Comparison of ENCODE assay signal across 1 cellular context in the genomic region with DNA sequence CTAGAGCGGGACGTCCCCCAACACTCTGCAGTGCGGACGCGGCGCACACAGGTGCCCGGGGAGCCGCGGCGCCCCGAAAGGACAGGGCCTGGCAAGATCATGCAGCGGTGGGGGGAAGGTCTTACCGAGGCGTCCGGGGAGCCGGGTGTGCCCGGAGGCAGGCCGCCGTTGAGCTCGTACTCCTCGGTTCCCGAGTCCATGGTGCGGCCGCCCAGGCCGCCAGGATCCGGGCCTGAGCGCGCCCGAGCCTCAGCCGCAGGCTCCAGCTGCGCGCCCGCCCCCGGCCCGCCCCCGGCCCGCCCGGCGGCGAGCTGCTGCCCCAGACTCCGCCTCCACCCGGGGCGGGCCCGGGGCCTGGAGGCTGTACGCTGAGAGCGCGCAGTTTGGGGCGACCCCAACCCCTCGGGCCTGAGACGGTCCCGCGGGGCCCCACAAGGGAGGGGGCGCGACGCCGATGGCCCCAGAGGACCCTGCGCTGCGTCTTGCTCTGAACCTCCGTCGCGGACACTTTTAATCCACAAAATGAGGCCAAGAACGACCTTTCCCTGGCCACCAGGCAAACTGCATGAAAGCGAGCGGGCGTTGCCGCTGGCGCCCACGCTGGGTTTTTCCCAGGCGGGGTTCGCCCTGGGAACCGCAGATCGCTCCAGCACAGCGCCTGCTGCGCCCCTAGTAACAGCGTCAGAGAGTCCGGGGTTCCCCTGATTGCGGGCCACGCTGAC.
TF ChIP-seq lines count a peak whose summit lies in the region.

A gene with protein sequence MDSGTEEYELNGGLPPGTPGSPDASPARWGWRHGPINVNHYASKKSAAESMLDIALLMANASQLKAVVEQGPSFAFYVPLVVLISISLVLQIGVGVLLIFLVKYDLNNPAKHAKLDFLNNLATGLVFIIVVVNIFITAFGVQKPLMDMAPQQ (minus strand): TSS at position 234 of the 722 bp plus-strand sequence. CDS start 34 bp downstream, at position 200.

TF ChIP-seq in H1, 55 proteins besides CTCF, POLR2A, EP300 and RAD21 (continued from another document):
- TF ChIP-seq CREB1 (IDR thresholded peaks at IDR 0.05) (no peak), PHF8 (conservative IDR thresholded peaks at IDR 0.05; ENCODE audit: low read depth, low read length) (peak; percentile 74), SIRT6 (IDR thresholded peaks at IDR 0.05; ENCODE audit: low read length) (no peak), KDM4A (IDR thresholded peaks at IDR 0.05; ENCODE audit: low read depth, low read length, severe bottlenecking) (peak; percentile 87), ASH2L (IDR thresholded peaks at IDR 0.05; ENCODE audit: low read length) (peak; percentile 10), EZH2 (IDR thresholded peaks at IDR 0.05; ENCODE audit: low read depth, low read length, severe bottlenecking) (peak; percentile 6), CHD1 (IDR thresholded peaks at IDR 0.05; ENCODE audit: low read depth, low read length) (no peak), SUZ12 (IDR thresholded peaks at IDR 0.05; ENCODE audit: low read length) (peak; percentile 31; the same call in 1 of the 2 replicates), POLR2AphosphoS5 (IDR thresholded peaks at IDR 0.05; ENCODE audit: low read depth, low read length) (peak; percentile 38; the same call in 1 of the 2 replicates)
- TF ChIP-seq, protein P1, sequence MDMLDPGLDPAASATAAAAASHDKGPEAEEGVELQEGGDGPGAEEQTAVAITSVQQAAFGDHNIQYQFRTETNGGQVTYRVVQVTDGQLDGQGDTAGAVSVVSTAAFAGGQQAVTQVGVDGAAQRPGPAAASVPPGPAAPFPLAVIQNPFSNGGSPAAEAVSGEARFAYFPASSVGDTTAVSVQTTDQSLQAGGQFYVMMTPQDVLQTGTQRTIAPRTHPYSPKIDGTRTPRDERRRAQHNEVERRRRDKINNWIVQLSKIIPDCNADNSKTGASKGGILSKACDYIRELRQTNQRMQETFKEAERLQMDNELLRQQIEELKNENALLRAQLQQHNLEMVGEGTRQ (IDR thresholded peaks at IDR 0.05; ENCODE audit: low read length): no peak
- TF ChIP-seq, protein P2, sequence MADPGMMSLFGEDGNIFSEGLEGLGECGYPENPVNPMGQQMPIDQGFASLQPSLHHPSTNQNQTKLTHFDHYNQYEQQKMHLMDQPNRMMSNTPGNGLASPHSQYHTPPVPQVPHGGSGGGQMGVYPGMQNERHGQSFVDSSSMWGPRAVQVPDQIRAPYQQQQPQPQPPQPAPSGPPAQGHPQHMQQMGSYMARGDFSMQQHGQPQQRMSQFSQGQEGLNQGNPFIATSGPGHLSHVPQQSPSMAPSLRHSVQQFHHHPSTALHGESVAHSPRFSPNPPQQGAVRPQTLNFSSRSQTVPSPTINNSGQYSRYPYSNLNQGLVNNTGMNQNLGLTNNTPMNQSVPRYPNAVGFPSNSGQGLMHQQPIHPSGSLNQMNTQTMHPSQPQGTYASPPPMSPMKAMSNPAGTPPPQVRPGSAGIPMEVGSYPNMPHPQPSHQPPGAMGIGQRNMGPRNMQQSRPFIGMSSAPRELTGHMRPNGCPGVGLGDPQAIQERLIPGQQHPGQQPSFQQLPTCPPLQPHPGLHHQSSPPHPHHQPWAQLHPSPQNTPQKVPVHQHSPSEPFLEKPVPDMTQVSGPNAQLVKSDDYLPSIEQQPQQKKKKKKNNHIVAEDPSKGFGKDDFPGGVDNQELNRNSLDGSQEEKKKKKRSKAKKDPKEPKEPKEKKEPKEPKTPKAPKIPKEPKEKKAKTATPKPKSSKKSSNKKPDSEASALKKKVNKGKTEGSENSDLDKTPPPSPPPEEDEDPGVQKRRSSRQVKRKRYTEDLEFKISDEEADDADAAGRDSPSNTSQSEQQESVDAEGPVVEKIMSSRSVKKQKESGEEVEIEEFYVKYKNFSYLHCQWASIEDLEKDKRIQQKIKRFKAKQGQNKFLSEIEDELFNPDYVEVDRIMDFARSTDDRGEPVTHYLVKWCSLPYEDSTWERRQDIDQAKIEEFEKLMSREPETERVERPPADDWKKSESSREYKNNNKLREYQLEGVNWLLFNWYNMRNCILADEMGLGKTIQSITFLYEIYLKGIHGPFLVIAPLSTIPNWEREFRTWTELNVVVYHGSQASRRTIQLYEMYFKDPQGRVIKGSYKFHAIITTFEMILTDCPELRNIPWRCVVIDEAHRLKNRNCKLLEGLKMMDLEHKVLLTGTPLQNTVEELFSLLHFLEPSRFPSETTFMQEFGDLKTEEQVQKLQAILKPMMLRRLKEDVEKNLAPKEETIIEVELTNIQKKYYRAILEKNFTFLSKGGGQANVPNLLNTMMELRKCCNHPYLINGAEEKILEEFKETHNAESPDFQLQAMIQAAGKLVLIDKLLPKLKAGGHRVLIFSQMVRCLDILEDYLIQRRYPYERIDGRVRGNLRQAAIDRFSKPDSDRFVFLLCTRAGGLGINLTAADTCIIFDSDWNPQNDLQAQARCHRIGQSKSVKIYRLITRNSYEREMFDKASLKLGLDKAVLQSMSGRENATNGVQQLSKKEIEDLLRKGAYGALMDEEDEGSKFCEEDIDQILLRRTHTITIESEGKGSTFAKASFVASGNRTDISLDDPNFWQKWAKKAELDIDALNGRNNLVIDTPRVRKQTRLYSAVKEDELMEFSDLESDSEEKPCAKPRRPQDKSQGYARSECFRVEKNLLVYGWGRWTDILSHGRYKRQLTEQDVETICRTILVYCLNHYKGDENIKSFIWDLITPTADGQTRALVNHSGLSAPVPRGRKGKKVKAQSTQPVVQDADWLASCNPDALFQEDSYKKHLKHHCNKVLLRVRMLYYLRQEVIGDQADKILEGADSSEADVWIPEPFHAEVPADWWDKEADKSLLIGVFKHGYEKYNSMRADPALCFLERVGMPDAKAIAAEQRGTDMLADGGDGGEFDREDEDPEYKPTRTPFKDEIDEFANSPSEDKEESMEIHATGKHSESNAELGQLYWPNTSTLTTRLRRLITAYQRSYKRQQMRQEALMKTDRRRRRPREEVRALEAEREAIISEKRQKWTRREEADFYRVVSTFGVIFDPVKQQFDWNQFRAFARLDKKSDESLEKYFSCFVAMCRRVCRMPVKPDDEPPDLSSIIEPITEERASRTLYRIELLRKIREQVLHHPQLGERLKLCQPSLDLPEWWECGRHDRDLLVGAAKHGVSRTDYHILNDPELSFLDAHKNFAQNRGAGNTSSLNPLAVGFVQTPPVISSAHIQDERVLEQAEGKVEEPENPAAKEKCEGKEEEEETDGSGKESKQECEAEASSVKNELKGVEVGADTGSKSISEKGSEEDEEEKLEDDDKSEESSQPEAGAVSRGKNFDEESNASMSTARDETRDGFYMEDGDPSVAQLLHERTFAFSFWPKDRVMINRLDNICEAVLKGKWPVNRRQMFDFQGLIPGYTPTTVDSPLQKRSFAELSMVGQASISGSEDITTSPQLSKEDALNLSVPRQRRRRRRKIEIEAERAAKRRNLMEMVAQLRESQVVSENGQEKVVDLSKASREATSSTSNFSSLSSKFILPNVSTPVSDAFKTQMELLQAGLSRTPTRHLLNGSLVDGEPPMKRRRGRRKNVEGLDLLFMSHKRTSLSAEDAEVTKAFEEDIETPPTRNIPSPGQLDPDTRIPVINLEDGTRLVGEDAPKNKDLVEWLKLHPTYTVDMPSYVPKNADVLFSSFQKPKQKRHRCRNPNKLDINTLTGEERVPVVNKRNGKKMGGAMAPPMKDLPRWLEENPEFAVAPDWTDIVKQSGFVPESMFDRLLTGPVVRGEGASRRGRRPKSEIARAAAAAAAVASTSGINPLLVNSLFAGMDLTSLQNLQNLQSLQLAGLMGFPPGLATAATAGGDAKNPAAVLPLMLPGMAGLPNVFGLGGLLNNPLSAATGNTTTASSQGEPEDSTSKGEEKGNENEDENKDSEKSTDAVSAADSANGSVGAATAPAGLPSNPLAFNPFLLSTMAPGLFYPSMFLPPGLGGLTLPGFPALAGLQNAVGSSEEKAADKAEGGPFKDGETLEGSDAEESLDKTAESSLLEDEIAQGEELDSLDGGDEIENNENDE (IDR thresholded peaks at IDR 0.05; ENCODE audit: insufficient replicate concordance, low read length): peak; percentile 52
